ENCODE assay signal across 7 cellular contexts in the genomic region with DNA sequence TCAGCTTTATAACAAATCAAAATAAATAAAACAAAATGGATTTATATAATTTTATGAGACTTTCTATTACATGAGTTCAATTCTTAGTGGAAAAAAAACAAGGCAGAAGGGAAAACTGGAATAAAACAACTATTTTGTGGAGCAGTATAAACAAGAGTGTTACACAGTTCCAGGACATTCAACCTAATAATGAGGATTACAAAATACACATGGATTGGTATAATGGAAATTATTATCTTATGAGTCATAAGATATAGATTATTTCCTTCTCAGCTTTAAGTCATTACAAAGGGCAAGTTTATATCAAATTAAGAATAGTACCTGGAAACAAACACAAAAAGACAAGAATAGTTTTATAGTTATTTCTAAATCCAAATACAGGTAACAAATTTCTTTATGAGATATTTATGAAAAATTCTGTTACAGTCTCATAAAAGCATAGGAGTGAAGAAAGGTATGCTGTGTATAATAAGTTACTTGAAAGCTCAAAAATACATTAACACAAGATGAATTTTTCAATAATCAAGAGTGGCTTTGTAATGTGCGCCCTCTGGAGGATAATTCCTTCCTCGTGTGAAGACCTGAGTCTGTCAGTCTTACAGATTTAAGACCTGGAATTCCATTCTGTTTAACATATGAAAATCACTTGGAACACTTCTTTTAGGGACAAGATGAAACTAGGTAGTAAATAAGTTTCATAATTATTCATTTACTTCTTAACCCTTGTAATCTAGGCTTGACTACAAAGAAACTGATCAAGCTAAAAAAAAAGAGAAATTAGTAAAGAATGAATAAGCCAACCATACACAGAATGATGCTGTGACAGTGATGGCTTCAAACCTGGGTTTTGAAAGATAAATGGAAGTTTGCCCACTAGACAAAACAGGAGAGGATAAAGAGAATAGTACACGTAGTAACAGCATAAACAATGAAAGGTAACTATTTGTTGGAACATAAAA. TPM values are rescaled to one million over a fixed set of nuclear protein-coding genes. Genes with fewer than 3 reads are reported as not detected.
DNase-seq lines count a peak whose midpoint lies in the region; ATAC-seq, FAIRE-seq and TF ChIP-seq lines count a peak whose summit lies in the region.

No MANE protein-coding gene starts in this region.

- FAIRE-seq in RCC 7860 (lab: Jason Lieb, UNC), result peak; percentile 72

- H3K27me3 Mint-ChIP-seq in Calu3 (ENCODE audit: unreplicated experiment), result no peaks in the 10 kb centered on the region

- intact Hi-C loops in Calu3 (cut with micrococcal nuclease; ENCODE audit: unreplicated experiment), result loop anchor here (1.0 to 10.0 kb wide), 4 partner anchors 99 to 999 kb away; a partner anchor contains a TSS
- intact Hi-C loops in lower lobe of right lung (cut with DNase I), result loop anchor here (10.0 kb wide), 1 partner anchor 281 kb away; no protein-coding TSS in a partner anchor

- no TSS peak for BruUV-seq in Calu3 (replicated peaks; lab: Mats Ljungman, UMichigan)

- peak overlapping the region; percentile 23 for H3K4me3 Mint-ChIP-seq in Calu3 (ENCODE audit: low read depth, unreplicated experiment)

- peak; percentile 60 for DNase-seq in Calu3
- DNase-seq in H4 (ENCODE audit: low spot score), result peak; percentile 31
- no peak for DNase-seq in RCC 7860 (ENCODE audit: low spot score)
- peak; percentile 86 for DNase-seq in choroid plexus epithelial cell (ENCODE audit: low read depth)
- no peak for DNase-seq in lower lobe of right lung

- TF ChIP-seq CTCF in Calu3 (IDR thresholded peaks at IDR 0.05; ENCODE audit: unreplicated experiment) (peak; percentile 40), choroid plexus epithelial cell (conservative IDR thresholded peaks at IDR 0.05; ENCODE audit: low read depth, low read length) (peak; percentile 77), lower lobe of right lung (IDR thresholded peaks at IDR 0.05) (peak; percentile 68)

- H3K36me3 ChIP-seq in lower lobe of right lung, result peaks cover 42% of the 10 kb centered on the region

- ATAC-seq in lower lobe of right lung (peak in 1 of 2 donors; percentile 75), HG02970 (IDR thresholded peaks at IDR 0.05; ENCODE audit: low FRiP score, unreplicated experiment) (no peak), GM18520 (IDR thresholded peaks at IDR 0.05; ENCODE audit: unreplicated experiment) (no peak)

- no peaks in the 10 kb centered on the region for H3K9me3 Mint-ChIP-seq in Calu3 (ENCODE audit: low read depth, unreplicated experiment)

- no peaks in the 10 kb centered on the region for H3K9me3 ChIP-seq in lower lobe of right lung

- peak overlapping the region; percentile 43 for H3K27ac Mint-ChIP-seq in Calu3 (ENCODE audit: unreplicated experiment)

- CTCF ChIA-PET in Calu3 (lab: Charles Lee), result interaction anchor here (0.6 to 1.3 kb wide), 10 partner anchors 9 to 1143 kb away, joined by 3 to 8 read pairs (median 4); a partner anchor contains a TSS

- H3K27ac ChIP-seq in lower lobe of right lung, result no peak overlapping the region

- H3K4me3 ChIP-seq in choroid plexus epithelial cell (ENCODE audit: low read depth, low read length), result no peak overlapping the region
- no peak overlapping the region for H3K4me3 ChIP-seq in lower lobe of right lung

- peaks cover 17% of the 10 kb centered on the region for H3K36me3 Mint-ChIP-seq in Calu3 (ENCODE audit: insufficient read depth, unreplicated experiment)

- H3K4me1 Mint-ChIP-seq in Calu3 (ENCODE audit: low read depth, unreplicated experiment), result peaks cover 29% of the 10 kb centered on the region

- peaks cover 43% of the 10 kb centered on the region for H3K4me1 ChIP-seq in lower lobe of right lung

- no peaks in the 10 kb centered on the region for H3K27me3 ChIP-seq in lower lobe of right lung (ENCODE audit: low read depth)

RNA-seq across cellular contexts. Expression of a gene that starts 9.5 kb away (rescaled TPM):
- 73.7 and 80.9 TPM in 2 replicates for total RNA-seq in Calu3 (2022)
- 47.8 and 61.5 TPM in 2 replicates for total RNA-seq in H4 (2014; rRNA removed; shearing (Covaris generic))
- total RNA-seq in lower lobe of right lung, result 55.6 TPM

RNA-seq across cellular contexts. Expression of a gene that starts 24.1 kb away (rescaled TPM):
- total RNA-seq in Calu3 (2022) (44.2 and 48.3 TPM in 2 replicates), lower lobe of right lung (38.8 TPM)
- total RNA-seq in H4 (2014; rRNA removed; shearing (Covaris generic)), result 59.4 and 63.8 TPM in 2 replicates

Comparison
In these comparisons a context has a peak if more than half of its experiments do, and no peak if none do; other contexts are left out.
1. DNase-seq: peak in Calu3 (single experiment), H4 (single experiment) and choroid plexus epithelial cell (single experiment); none in RCC 7860 (single experiment) and lower lobe of right lung (single experiment).
2. Peak in every context shown above with its lines, with median percentiles within 50 percentile points of each other: CTCF ChIP-seq.